Comparison of ENCODE assay signal across 8 cellular contexts in the genomic region with DNA sequence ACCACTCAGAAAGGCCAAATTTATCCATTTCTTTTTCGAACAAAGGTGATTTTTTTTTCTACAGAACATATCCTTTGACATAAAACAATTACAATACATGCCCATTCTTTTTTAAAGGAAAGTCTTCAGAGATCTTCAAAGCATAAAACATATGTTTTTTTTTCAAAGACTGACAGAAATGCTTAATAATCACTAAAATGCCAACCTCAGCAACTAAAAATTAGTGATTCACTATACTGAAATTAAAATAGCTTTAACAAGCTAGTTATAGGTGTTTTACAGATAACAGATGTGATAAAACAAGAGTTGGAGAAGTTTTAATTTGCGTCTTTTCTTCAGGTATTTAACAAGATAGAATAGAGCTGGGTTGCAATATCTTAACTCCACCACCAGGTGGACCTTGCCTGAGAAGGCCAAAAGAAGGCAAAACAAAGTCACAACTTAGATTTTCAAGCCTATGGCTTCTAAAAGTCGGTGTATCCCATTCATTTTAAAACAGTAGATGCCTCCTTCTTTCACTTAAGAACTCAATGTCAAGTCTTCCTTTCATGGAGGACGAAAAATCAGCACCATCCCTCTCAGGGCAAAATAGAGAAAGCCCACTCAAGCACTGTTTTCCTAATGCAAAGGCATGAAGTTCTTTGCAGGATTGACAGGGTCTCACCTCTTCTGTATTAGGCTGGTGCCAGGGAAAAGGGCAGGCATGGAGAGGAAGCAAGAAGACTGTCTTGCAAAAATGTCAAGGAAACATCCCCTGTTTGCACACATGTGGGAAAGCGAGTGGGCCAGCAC. TPM values are rescaled to one million over a fixed set of nuclear protein-coding genes. Genes with fewer than 3 reads are reported as not detected.
DNase-seq lines count a peak whose midpoint lies in the region; ATAC-seq and TF ChIP-seq lines count a peak whose summit lies in the region.

No MANE protein-coding gene starts in this region.

- in situ Hi-C loops in GM13977 (cut with MboI; ENCODE audit: low pct_unique_long_range_greater_than_20kb, low sequenced_read_pairs, unreplicated experiment) = no loop called here

- H3K36me3 ChIP-seq in adrenal gland (replicated peaks in 1 of 2) = no peaks in the 10 kb centered on the region

- 80 to 84% (median 83%) methylated on average over 5 of the region's 5 CpGs for WGBS in adrenal gland, 4 donors

- no peak overlapping the region for H3K4me3 ChIP-seq in AG09309 (ENCODE audit: control insufficient read depth, low read depth, low read length)
- H3K4me3 ChIP-seq in adrenal gland = no peak overlapping the region

- no peak for ATAC-seq in HG03460 (IDR thresholded peaks at IDR 0.05; ENCODE audit: unreplicated experiment)
- no peak for ATAC-seq in GM21786 (IDR thresholded peaks at IDR 0.05; ENCODE audit: unreplicated experiment)

- no peak for TF ChIP-seq POLR2A in adrenal gland (IDR thresholded peaks at IDR 0.05)

- TF ChIP-seq CTCF in AG09309 (IDR thresholded peaks at IDR 0.05; ENCODE audit: control insufficient read depth, insufficient read depth, low read depth, low read length, missing control alignments) (peak; percentile 59), GM13977 (IDR thresholded peaks at IDR 0.05; ENCODE audit: extremely low read depth, insufficient read depth, missing control alignments) (peak; percentile 46), adrenal gland (IDR thresholded peaks at IDR 0.05) (peak; percentile 18 to 51 (median 36))

- H3K27ac ChIP-seq in adrenal gland = no peak overlapping the region

- DNase-seq in AG09309 (ENCODE audit: low read depth) (no peak), GM13977 (ENCODE audit: low spot score) (peak; percentile 48), adrenal gland (no peak), kidney tubule cell (ENCODE audit: low spot score) (peak; percentile 13), NCI-H774 (lab: John Stamatoyannopoulos, UW) (no peak), HuH-7.5 (ENCODE audit: low spot score) (no peak)

- no peaks in the 10 kb centered on the region for H3K9me3 ChIP-seq in adrenal gland (replicated peaks in 1 of 3)

- intact Hi-C loops in adrenal gland (cut with DNase I) = no loop called here

- H3K4me1 ChIP-seq in adrenal gland (replicated peaks in 1 of 2) = peaks cover 5 to 9% of the 10 kb centered on the region in 2 donors

- H3K27me3 ChIP-seq in adrenal gland = no peaks in the 10 kb centered on the region

RNA-seq across cellular contexts. Expression of gene CPLX2, which starts 31.1 kb away (rescaled TPM):
- total RNA-seq in adrenal gland = 10 to 100 TPM in 3 of 8 donors, 1 to 10 TPM in 1, under 1 TPM in 3, not detected in 1; 0.18 to 31.8 (median 1.4) TPM
- 10 to 100 TPM in 2 of 3 donors, 1 to 10 TPM in 1; 8.7 to 66.9 (median 18.3) TPM for polyA plus RNA-seq in adrenal gland

Comparison
In these comparisons a context has a peak if more than half of its experiments do, and no peak if none do; other contexts are left out.
1. DNase-seq: peak in GM13977 (single experiment) and kidney tubule cell (single experiment); none in AG09309 (single experiment), adrenal gland (0 of 7), NCI-H774 (single experiment) and HuH-7.5 (single experiment).
2. Peak in every context shown above with its lines, with median percentiles within 50 percentile points of each other: CTCF ChIP-seq.